In the genomic region with DNA sequence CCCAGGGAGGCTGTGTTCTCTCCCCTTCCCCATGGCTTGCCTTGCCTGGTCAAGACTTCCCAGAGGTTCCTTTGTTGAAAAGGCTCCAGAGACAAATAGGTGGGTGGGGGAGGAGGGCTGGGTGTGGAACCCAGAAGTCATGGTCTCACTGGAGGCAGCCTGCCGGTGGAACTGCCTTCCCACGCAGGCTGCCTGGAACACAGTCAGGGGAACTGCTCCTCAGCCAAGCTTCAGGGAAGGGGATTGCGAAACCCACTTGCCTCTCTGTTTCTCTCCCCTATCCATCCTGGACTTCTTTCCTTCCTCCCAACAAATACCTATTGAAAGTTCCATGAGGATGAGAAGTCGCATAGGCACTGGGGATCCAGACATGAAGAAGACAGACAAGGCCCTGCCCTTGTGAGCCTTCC, we compare ENCODE assay signal across 17 cellular contexts. TPM values are rescaled to one million over a fixed set of nuclear protein-coding genes. Genes with fewer than 3 reads are reported as not detected.
DNase-seq lines count a peak whose midpoint lies in the region; ATAC-seq and TF ChIP-seq lines count a peak whose summit lies in the region.
"Had no signal": no experiment of that assay in that cellular context is flagged by ENCODE, and none has a peak within 500 bp of the region (broad histone marks: within the 10 kb centered on the region; RNA-seq: fewer than 3 reads in every experiment).

No MANE protein-coding gene starts in this region.

- TF ChIP-seq CTCF in RWPE2 (IDR thresholded peaks at IDR 0.05; ENCODE audit: poor library complexity, severe bottlenecking) (no peak), gastroesophageal sphincter (IDR thresholded peaks at IDR 0.05) (no peak), psoas muscle (IDR thresholded peaks at IDR 0.05) (no peak)

- H3K4me3 Mint-ChIP-seq in naive thymus-derived CD4-positive, alpha-beta T cell, result no peak overlapping the region
- H3K4me3 Mint-ChIP-seq: CD4-positive, alpha-beta memory T cell; central memory CD8-positive, alpha-beta T cell; stimulated activated naive CD8-positive, alpha-beta T cell treated with anti-CD3 and anti-CD28 coated beads, Interleukin-15, Interleukin-2, amounts not matched to agents 100 ng/mL and 50 ng/mL, for 24 hours had no signal

- POLR2A ChIA-PET in naive thymus-derived CD4-positive, alpha-beta T cell (lab: Charles Lee), result no interaction called here

- CTCF ChIA-PET in naive thymus-derived CD4-positive, alpha-beta T cell (lab: Charles Lee), result no interaction called here

- H3K4me1 ChIP-seq in RWPE2 (ENCODE audit: insufficient read depth, poor library complexity, severe bottlenecking), result peaks cover 24% of the 10 kb centered on the region
- H3K4me1 ChIP-seq in gastroesophageal sphincter, result no peaks in the 10 kb centered on the region
- H3K4me1 ChIP-seq in psoas muscle, result no peaks in the 10 kb centered on the region
- H3K4me1 ChIP-seq in naive thymus-derived CD4-positive, alpha-beta T cell (ENCODE audit: control insufficient read depth in 2 of 2, insufficient read depth in 2 of 2, low read length in 2 of 2), result no peaks in the 10 kb centered on the region
- H3K4me1 ChIP-seq: SJSA1 had no signal

- H3K27ac Mint-ChIP-seq in naive thymus-derived CD4-positive, alpha-beta T cell, result no peak overlapping the region
- H3K27ac Mint-ChIP-seq: CD4-positive, alpha-beta memory T cell; stimulated activated naive CD8-positive, alpha-beta T cell treated with anti-CD3 and anti-CD28 coated beads, Interleukin-15, Interleukin-2, amounts not matched to agents 100 ng/mL and 50 ng/mL, for 24 hours had no signal

- DNase-seq in GM03348 (ENCODE audit: low spot score) (peak; percentile 85), RWPE2 (ENCODE audit: low spot score) (no peak), psoas muscle (peak; percentile 59 to 74), NCI-H2029 treated with DMSO at 0.1 percent for 48 hours (lab: John Stamatoyannopoulos, UW) (no peak), posterior vena cava (ENCODE audit: low spot score) (no peak)
- no peak for DNase-seq in naive thymus-derived CD4-positive, alpha-beta T cell
- DNase-seq: activated naive CD4-positive, alpha-beta T cell treated with Interleukin-2 at 50 U/mL for 16 hours; CD4-positive, alpha-beta memory T cell; GOT3; posterior cingulate gyrus had no signal

- TF ChIP-seq POLR2A in gastroesophageal sphincter (IDR thresholded peaks at IDR 0.05), result no peak

- H3K36me3 ChIP-seq in RWPE2 (ENCODE audit: low read depth) (no peaks in the 10 kb centered on the region), gastroesophageal sphincter (no peaks in the 10 kb centered on the region), psoas muscle (ENCODE audit: insufficient read depth in 1 of 2, low read depth in 1 of 2) (no peaks in the 10 kb centered on the region)
- no peaks in the 10 kb centered on the region for H3K36me3 ChIP-seq in naive thymus-derived CD4-positive, alpha-beta T cell (ENCODE audit: control insufficient read depth in 2 of 3, insufficient read depth in 3 of 3, low read length in 3 of 3)
- H3K36me3 ChIP-seq: SJSA1 had no signal

- H3K27ac ChIP-seq in RWPE2 (ENCODE audit: poor library complexity, severe bottlenecking) (peak overlapping the region; percentile 73), gastroesophageal sphincter (peak overlapping the region in 1 of 4 donors; percentile 17), psoas muscle (no peak overlapping the region)
- no peak overlapping the region for H3K27ac ChIP-seq in naive thymus-derived CD4-positive, alpha-beta T cell (ENCODE audit: low read depth, low read length)
- H3K27ac ChIP-seq: SJSA1 had no signal

- H3K27me3 Mint-ChIP-seq in naive thymus-derived CD4-positive, alpha-beta T cell, result peaks cover 0 to 20% (median 18%) of the 10 kb centered on the region in 5 donors

- H3K9me3 ChIP-seq in RWPE2 (ENCODE audit: severe bottlenecking) (no peaks in the 10 kb centered on the region), gastroesophageal sphincter (peaks cover 0 to 14% (median 0%) of the 10 kb centered on the region in 3 donors), psoas muscle (no peaks in the 10 kb centered on the region)
- H3K9me3 ChIP-seq in naive thymus-derived CD4-positive, alpha-beta T cell (ENCODE audit: control insufficient read depth in 2 of 3, low read length in 3 of 3), result peaks cover 0 to 4% (median 0%) of the 10 kb centered on the region in 3 experiments
- H3K9me3 ChIP-seq: SJSA1 had no signal

- no peak for TF ChIP-seq EP300 in gastroesophageal sphincter (IDR thresholded peaks at IDR 0.05)

- ATAC-seq in RWPE2 (ENCODE audit: low read depth), result peak; percentile 7; the same call in 1 of the 3 replicates
- ATAC-seq in gastroesophageal sphincter, result peak; percentile 71
- ATAC-seq in psoas muscle, result peak in 3 of 4 donors; percentile 48 to 64 (median 57)
- no peak for ATAC-seq in HG03196 (IDR thresholded peaks at IDR 0.05; ENCODE audit: unreplicated experiment)
- ATAC-seq in naive thymus-derived CD4-positive, alpha-beta T cell, result no peak

- H3K4me3 ChIP-seq in RWPE2 (ENCODE audit: severe bottlenecking) (no peak overlapping the region), gastroesophageal sphincter (no peak overlapping the region), psoas muscle (no peak overlapping the region)
- no peak overlapping the region for H3K4me3 ChIP-seq in naive thymus-derived CD4-positive, alpha-beta T cell (ENCODE audit: low read length)
- H3K4me3 ChIP-seq: SJSA1 had no signal

- WGBS in gastroesophageal sphincter (ENCODE audit: low coverage in 1 of 2), 2 donors, result 60% methylated on average over 1 of the region's 4 CpGs; no CpG with 5 or more reads in 1 of the 2 donors
- 45 to 59% (median 47%) methylated on average over 4 of the region's 4 CpGs for WGBS in psoas muscle, 3 donors

- peaks cover 0 to 10% (median 0%) of the 10 kb centered on the region in 7 donors for H3K4me1 Mint-ChIP-seq in naive thymus-derived CD4-positive, alpha-beta T cell
- H3K4me1 Mint-ChIP-seq: CD4-positive, alpha-beta memory T cell; central memory CD8-positive, alpha-beta T cell had no signal

- H3K9me3 Mint-ChIP-seq in naive thymus-derived CD4-positive, alpha-beta T cell, result peaks cover 0 to 14% (median 5%) of the 10 kb centered on the region in 11 donors

- intact Hi-C loops in psoas muscle (cut with DNase I) (no loop called here), posterior vena cava (cut with DNase I) (no loop called here)
- intact Hi-C loops in naive thymus-derived CD4-positive, alpha-beta T cell (cut with micrococcal nuclease), result no loop called here

- H3K27me3 ChIP-seq in RWPE2 (ENCODE audit: insufficient read depth, poor library complexity, severe bottlenecking) (no peaks in the 10 kb centered on the region), gastroesophageal sphincter (peaks cover 46% of the 10 kb centered on the region), psoas muscle (ENCODE audit: insufficient read depth in 3 of 3, low read length in 2 of 3) (peaks cover 0 to 17% (median 8%) of the 10 kb centered on the region in 3 donors)
- no peaks in the 10 kb centered on the region for H3K27me3 ChIP-seq in naive thymus-derived CD4-positive, alpha-beta T cell (ENCODE audit: control insufficient read depth in 2 of 2, insufficient read depth in 2 of 2, low read length in 2 of 2)
- H3K27me3 ChIP-seq: SJSA1 had no signal

- peaks cover 0 to 4% (median 0%) of the 10 kb centered on the region in 5 donors for H3K36me3 Mint-ChIP-seq in naive thymus-derived CD4-positive, alpha-beta T cell
- H3K36me3 Mint-ChIP-seq: CD4-positive, alpha-beta memory T cell had no signal

RNA-seq across cellular contexts. Expression of a gene that starts 31.6 kb away (rescaled TPM):
- total RNA-seq in gastroesophageal sphincter (10 to 100 TPM in 2 of 4 donors, 1 to 10 TPM in 2; 1.9 to 56.1 (median 24.0) TPM), psoas muscle (1 to 10 TPM; 1.6 to 5.8 (median 3.5) TPM), posterior vena cava (10 to 100 TPM; 20.5 to 78.2 TPM)
- 1 to 10 TPM in 2 of 3 donors, under 1 TPM in 1; 0.18 to 6.1 (median 2.6) TPM for polyA plus RNA-seq in psoas muscle
- 1 to 10 TPM in 1 of 5 experiments, under 1 TPM in 1, not detected in 3; 0.48 to 2.6 TPM for total RNA-seq in naive thymus-derived CD4-positive, alpha-beta T cell
- polyA plus RNA-seq in naive thymus-derived CD4-positive, alpha-beta T cell, result not detected
- total RNA-seq: activated CD8-positive, alpha-beta memory T cell treated with anti-CD3 and anti-CD28 coated beads for 36 hours; NCI-H460; SJSA1 had no signal
- polyA plus RNA-seq: CD4-positive, alpha-beta memory T cell had no signal

Comparison
In these comparisons a context has a peak if more than half of its experiments do, and no peak if none do; other contexts are left out.
1. DNase-seq: peak in GM03348 (single experiment) and psoas muscle (2 of 2); none in RWPE2 (single experiment), NCI-H2029 treated with DMSO at 0.1 percent for 48 hours (single experiment), posterior vena cava (single experiment) and naive thymus-derived CD4-positive, alpha-beta T cell (0 of 9).
2. ATAC-seq: peak in RWPE2 (single experiment), gastroesophageal sphincter (single experiment) and psoas muscle (3 of 4); none in HG03196 (single experiment) and naive thymus-derived CD4-positive, alpha-beta T cell (single experiment).